ENCODE assay signal across 20 cellular contexts in genomic region chr12:114676142-114676741, GRCh38. TPM values are rescaled to one million over a fixed set of nuclear protein-coding genes. Genes with fewer than 3 reads are reported as not detected.
DNase-seq lines count a peak whose midpoint lies in the region; ATAC-seq and TF ChIP-seq lines count a peak whose summit lies in the region.
"Had no signal": no experiment of that assay in that cellular context is flagged by ENCODE, and none has a peak within 500 bp of the region (broad histone marks: within the 10 kb centered on the region; RNA-seq: fewer than 3 reads in every experiment).

No MANE protein-coding gene starts in this region.

- peaks cover 99% of the 10 kb centered on the region for H3K79me2 ChIP-seq in smooth muscle cell (ENCODE audit: low read depth)

- 34% methylated on average over 6 of the region's 6 CpGs for WGBS in smooth muscle cell (ENCODE audit: low lambda C conversion rate)

- peak overlapping the region; percentile 89 for H3K4me2 ChIP-seq in smooth muscle cell

- H3K9me3 ChIP-seq in smooth muscle cell (replicated peaks; ENCODE audit: low read depth) = no peaks in the 10 kb centered on the region
- H3K9me3 ChIP-seq: ascending aorta, colonic mucosa, SJSA1 had no signal

- CTCF ChIA-PET in WTC11 (lab: Charles Lee) = interaction anchor here (0.6 to 2.5 kb wide), 4 partner anchors 8 to 58 kb away, joined by 3 to 9 read pairs (median 5); partner anchors contain the start of gene TBX3
- CTCF ChIA-PET in activated CD4-positive, alpha-beta memory T cell treated with anti-CD3 and anti-CD28 coated beads for 36 hours (lab: Charles Lee) = interaction anchor here (1.1 kb wide), 1 partner anchor 8 kb away, joined by 3 read pairs; the partner anchor contains the start of gene TBX3
- CTCF ChIA-PET in activated CD4-positive, alpha-beta T cell treated with anti-CD3 and anti-CD28 coated beads for 36 hours (lab: Charles Lee) = no interaction called here

- TF ChIP-seq CTCF in WTC11 (IDR thresholded peaks at IDR 0.05) (no peak), smooth muscle cell (IDR thresholded peaks at IDR 0.05; ENCODE audit: borderline replicate concordance, insufficient read depth, poor library complexity, severe bottlenecking) (no peak)

- H3K4me1 Mint-ChIP-seq in WTC11 = peaks cover 91% of the 10 kb centered on the region
- H3K4me1 Mint-ChIP-seq in activated CD4-positive, alpha-beta memory T cell treated with anti-CD3 and anti-CD28 coated beads for 36 hours (ENCODE audit: low read depth) = no peaks in the 10 kb centered on the region
- H3K4me1 Mint-ChIP-seq in activated T-cell treated with anti-CD3 and anti-CD28 coated beads, Interleukin-2, amount 50 U/mL, for 24 hours (ENCODE audit: low read depth) = peaks cover 2% of the 10 kb centered on the region
- no peaks in the 10 kb centered on the region for H3K4me1 Mint-ChIP-seq in activated CD4-positive, alpha-beta T cell treated with anti-CD3 and anti-CD28 coated beads for 36 hours

- H3K27ac ChIP-seq in smooth muscle cell (ENCODE audit: low read depth) = peak overlapping the region; percentile 99
- H3K27ac ChIP-seq: ascending aorta, colonic mucosa, SJSA1 had no signal

- H3K4me3 ChIP-seq in smooth muscle cell = peak overlapping the region; percentile 88
- H3K4me3 ChIP-seq: colonic mucosa, K562, SJSA1 had no signal

- peak overlapping the region; percentile 22; the same call in 1 of the 2 replicates for H3K4me3 Mint-ChIP-seq in WTC11
- H3K4me3 Mint-ChIP-seq in activated CD4-positive, alpha-beta memory T cell treated with anti-CD3 and anti-CD28 coated beads for 36 hours = no peak overlapping the region
- H3K4me3 Mint-ChIP-seq in activated T-cell treated with anti-CD3 and anti-CD28 coated beads, Interleukin-2, amount 50 U/mL, for 24 hours = no peak overlapping the region
- H3K4me3 Mint-ChIP-seq in activated CD4-positive, alpha-beta T cell treated with anti-CD3 and anti-CD28 coated beads for 36 hours = no peak overlapping the region
- H3K4me3 Mint-ChIP-seq: stimulated activated naive CD8-positive, alpha-beta T cell treated with anti-CD3 and anti-CD28 coated beads, Interleukin-15, amount 100 ng/mL, for 72 hours had no signal

- peak; percentile 61 for DNase-seq in ELR (ENCODE audit: low read depth)
- no peak for DNase-seq in WTC11 (ENCODE audit: low spot score)
- no peak for DNase-seq in left lobe of liver (ENCODE audit: low spot score)
- DNase-seq in smooth muscle cell (lab: John Stamatoyannopoulos, UW; ENCODE audit: unreplicated experiment) = no peak
- no peak for DNase-seq in activated CD4-positive, alpha-beta memory T cell treated with anti-CD3 and anti-CD28 coated beads for 36 hours
- DNase-seq in activated T-cell treated with anti-CD3 and anti-CD28 coated beads, Interleukin-2, amount 50 U/mL, for 24 hours = no peak
- DNase-seq in DMS114 treated with DMSO at 0.1 percent for 48 hours (lab: John Stamatoyannopoulos, UW; ENCODE audit: unreplicated experiment) = no peak
- DNase-seq in activated CD4-positive, alpha-beta T cell treated with anti-CD3 and anti-CD28 coated beads for 36 hours = no peak
- DNase-seq: activated CD4-positive, alpha-beta T cell treated with anti-CD3 and anti-CD28 coated beads for 1 hour; Calu3; colonic mucosa; GF-D8; midbrain; NCI-H1092; NCI-H526 treated with DMSO at 0.1 percent for 48 hours; stimulated activated naive CD8-positive, alpha-beta T cell treated with anti-CD3 and anti-CD28 coated beads, Interleukin-15, amount 100 ng/mL, for 72 hours; T-helper 9 cell had no signal

- H3K27ac Mint-ChIP-seq in WTC11 = no peak overlapping the region
- H3K27ac Mint-ChIP-seq in activated CD4-positive, alpha-beta memory T cell treated with anti-CD3 and anti-CD28 coated beads for 36 hours = no peak overlapping the region
- H3K27ac Mint-ChIP-seq in activated T-cell treated with anti-CD3 and anti-CD28 coated beads, Interleukin-2, amount 50 U/mL, for 24 hours = no peak overlapping the region
- H3K27ac Mint-ChIP-seq in activated CD4-positive, alpha-beta T cell treated with anti-CD3 and anti-CD28 coated beads for 36 hours = no peak overlapping the region
- H3K27ac Mint-ChIP-seq: stimulated activated naive CD8-positive, alpha-beta T cell treated with anti-CD3 and anti-CD28 coated beads, Interleukin-15, amount 100 ng/mL, for 72 hours had no signal

- intact Hi-C loops in activated CD4-positive, alpha-beta memory T cell treated with anti-CD3 and anti-CD28 coated beads for 36 hours (cut with micrococcal nuclease) = no loop called here
- intact Hi-C loops in activated CD4-positive, alpha-beta T cell treated with anti-CD3 and anti-CD28 coated beads for 36 hours (cut with DNase I, micrococcal nuclease) = loop anchor here in 1 of 2 experiments (10.0 kb wide), 1 partner anchor 1211 kb away; no protein-coding TSS in a partner anchor

- H3K27me3 Mint-ChIP-seq in WTC11 (ENCODE audit: low read depth) = peaks cover 100% of the 10 kb centered on the region
- H3K27me3 Mint-ChIP-seq in activated CD4-positive, alpha-beta memory T cell treated with anti-CD3 and anti-CD28 coated beads for 36 hours = peaks cover 77% of the 10 kb centered on the region
- H3K27me3 Mint-ChIP-seq in activated T-cell treated with anti-CD3 and anti-CD28 coated beads, Interleukin-2, amount 50 U/mL, for 24 hours = peaks cover 94% of the 10 kb centered on the region
- H3K27me3 Mint-ChIP-seq in activated CD4-positive, alpha-beta T cell treated with anti-CD3 and anti-CD28 coated beads for 36 hours = peaks cover 79% of the 10 kb centered on the region

- H2AFZ ChIP-seq in smooth muscle cell (ENCODE audit: low read depth) = no peak overlapping the region

- peak overlapping the region; percentile 89 for H3K9ac ChIP-seq in smooth muscle cell (ENCODE audit: low read depth)

- H4K20me1 ChIP-seq in smooth muscle cell (ENCODE audit: low read depth) = peaks cover 78% of the 10 kb centered on the region

- no peaks in the 10 kb centered on the region for H3K36me3 Mint-ChIP-seq in WTC11
- no peaks in the 10 kb centered on the region for H3K36me3 Mint-ChIP-seq in activated CD4-positive, alpha-beta memory T cell treated with anti-CD3 and anti-CD28 coated beads for 36 hours
- H3K36me3 Mint-ChIP-seq in activated T-cell treated with anti-CD3 and anti-CD28 coated beads, Interleukin-2, amount 50 U/mL, for 24 hours (ENCODE audit: low read depth) = no peaks in the 10 kb centered on the region
- peaks cover 4% of the 10 kb centered on the region for H3K36me3 Mint-ChIP-seq in activated CD4-positive, alpha-beta T cell treated with anti-CD3 and anti-CD28 coated beads for 36 hours (ENCODE audit: low read depth)

- H3K36me3 ChIP-seq in smooth muscle cell (ENCODE audit: low read depth) = no peaks in the 10 kb centered on the region
- H3K36me3 ChIP-seq: colonic mucosa had no signal

- ATAC-seq in WTC11 (no peak), left lobe of liver (peak; percentile 8)
- ATAC-seq in activated CD4-positive, alpha-beta T cell treated with anti-CD3 and anti-CD28 coated beads for 36 hours = no peak
- ATAC-seq: K562; stimulated activated naive CD8-positive, alpha-beta T cell treated with anti-CD3 and anti-CD28 coated beads, Interleukin-15, amount 100 ng/mL, for 72 hours had no signal

- peaks cover 40% of the 10 kb centered on the region for H3K4me1 ChIP-seq in smooth muscle cell (ENCODE audit: low read depth)
- H3K4me1 ChIP-seq: ascending aorta, colonic mucosa had no signal

- peaks cover 82% of the 10 kb centered on the region for H3F3A ChIP-seq in smooth muscle cell (ENCODE audit: low read depth)

- POLR2A ChIA-PET in WTC11 (lab: Charles Lee) = no interaction called here
- POLR2A ChIA-PET in activated CD4-positive, alpha-beta memory T cell treated with anti-CD3 and anti-CD28 coated beads for 36 hours (lab: Charles Lee) = no interaction called here
- POLR2A ChIA-PET in activated CD4-positive, alpha-beta T cell treated with anti-CD3 and anti-CD28 coated beads for 36 hours (lab: Charles Lee) = no interaction called here

- no peaks in the 10 kb centered on the region for H3K27me3 ChIP-seq in smooth muscle cell (ENCODE audit: low read depth)
- H3K27me3 ChIP-seq: ascending aorta, SJSA1 had no signal

- H3K9me3 Mint-ChIP-seq in WTC11 = no peaks in the 10 kb centered on the region
- no peaks in the 10 kb centered on the region for H3K9me3 Mint-ChIP-seq in activated CD4-positive, alpha-beta memory T cell treated with anti-CD3 and anti-CD28 coated beads for 36 hours
- H3K9me3 Mint-ChIP-seq in activated T-cell treated with anti-CD3 and anti-CD28 coated beads, Interleukin-2, amount 50 U/mL, for 24 hours = peaks cover 3% of the 10 kb centered on the region
- H3K9me3 Mint-ChIP-seq in activated CD4-positive, alpha-beta T cell treated with anti-CD3 and anti-CD28 coated beads for 36 hours (ENCODE audit: low read depth) = no peaks in the 10 kb centered on the region

TF ChIP-seq in WTC11, 78 proteins besides CTCF, POLR2A, EP300 and RAD21 (continues in another document):
- TF ChIP-seq MXD4 (CRISPR knock-in tag; IDR thresholded peaks at IDR 0.05; ENCODE audit: borderline replicate concordance) (no peak), KAT7 (CRISPR knock-in tag; IDR thresholded peaks at IDR 0.05; ENCODE audit: borderline replicate concordance) (no peak)

RNA-seq across cellular contexts. Expression of gene TBX3, which starts 7.7 kb away (rescaled TPM):
- total RNA-seq in WTC11 (2021) = 0.89 to 2.2 TPM (median 0.92 TPM) in 3 replicates
- total RNA-seq in left lobe of liver = 37.2 TPM
- 100 and 104 TPM in 2 replicates for total RNA-seq in smooth muscle cell
- 100 and 110 TPM in 2 replicates for polyA plus RNA-seq in smooth muscle cell
- not detected for total RNA-seq in activated CD4-positive, alpha-beta memory T cell treated with anti-CD3 and anti-CD28 coated beads for 36 hours
- total RNA-seq in activated CD4-positive, alpha-beta T cell treated with anti-CD3 and anti-CD28 coated beads for 36 hours = not detected

Comparison
In these comparisons a context has a peak if more than half of its experiments do, and no peak if none do; other contexts are left out.
1. RNA of gene TBX3, which starts 7.7 kb away (total RNA-seq): 100 to 104 TPM in smooth muscle cell and 37.2 TPM in left lobe of liver (single experiment); 0.89 to 2.2 TPM in WTC11, not detected in activated CD4-positive, alpha-beta memory T cell treated with anti-CD3 and anti-CD28 coated beads for 36 hours and not detected in activated CD4-positive, alpha-beta T cell treated with anti-CD3 and anti-CD28 coated beads for 36 hours; every median in the first group is over 10 times any median in the second.